In the genomic region with DNA sequence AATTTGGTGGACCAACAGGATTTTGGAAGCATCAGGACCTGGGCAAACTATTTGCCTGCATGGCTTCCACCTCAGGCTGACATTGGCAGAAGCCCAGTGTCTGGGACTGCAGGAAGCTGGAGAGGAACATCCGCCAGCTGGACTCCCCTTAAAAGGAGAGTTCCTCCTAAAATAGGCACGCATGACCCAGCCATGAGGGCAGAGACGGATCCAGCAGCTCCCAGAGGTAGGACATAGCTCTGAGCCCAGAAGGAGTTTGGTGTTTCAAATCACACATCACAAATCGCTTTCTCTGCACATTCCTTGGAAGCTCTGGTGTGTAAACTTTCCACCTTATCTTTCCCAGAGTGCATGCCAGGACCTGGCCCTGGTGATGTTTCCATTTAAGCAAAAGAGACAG, we compare ENCODE assay signal across 2 cellular contexts.
TF ChIP-seq lines count a peak whose summit lies in the region.

No MANE protein-coding gene starts in this region.

TF ChIP-seq in liver, 16 proteins besides CTCF, POLR2A, EP300 and RAD21 (continued from another document):
- TF ChIP-seq, protein P1, sequence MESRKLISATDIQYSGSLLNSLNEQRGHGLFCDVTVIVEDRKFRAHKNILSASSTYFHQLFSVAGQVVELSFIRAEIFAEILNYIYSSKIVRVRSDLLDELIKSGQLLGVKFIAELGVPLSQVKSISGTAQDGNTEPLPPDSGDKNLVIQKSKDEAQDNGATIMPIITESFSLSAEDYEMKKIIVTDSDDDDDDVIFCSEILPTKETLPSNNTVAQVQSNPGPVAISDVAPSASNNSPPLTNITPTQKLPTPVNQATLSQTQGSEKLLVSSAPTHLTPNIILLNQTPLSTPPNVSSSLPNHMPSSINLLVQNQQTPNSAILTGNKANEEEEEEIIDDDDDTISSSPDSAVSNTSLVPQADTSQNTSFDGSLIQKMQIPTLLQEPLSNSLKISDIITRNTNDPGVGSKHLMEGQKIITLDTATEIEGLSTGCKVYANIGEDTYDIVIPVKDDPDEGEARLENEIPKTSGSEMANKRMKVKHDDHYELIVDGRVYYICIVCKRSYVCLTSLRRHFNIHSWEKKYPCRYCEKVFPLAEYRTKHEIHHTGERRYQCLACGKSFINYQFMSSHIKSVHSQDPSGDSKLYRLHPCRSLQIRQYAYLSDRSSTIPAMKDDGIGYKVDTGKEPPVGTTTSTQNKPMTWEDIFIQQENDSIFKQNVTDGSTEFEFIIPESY (IDR thresholded peaks at IDR 0.05): no peak
- TF ChIP-seq NR2F2 (IDR thresholded peaks at IDR 0.05): peak; percentile 25
- no peak for TF ChIP-seq HNF4A (conservative IDR thresholded peaks at IDR 0.05)

TF ChIP-seq in HepG2, 621 proteins besides CTCF, POLR2A, EP300 and RAD21 (continued from another document):
- TF ChIP-seq, protein P2, sequence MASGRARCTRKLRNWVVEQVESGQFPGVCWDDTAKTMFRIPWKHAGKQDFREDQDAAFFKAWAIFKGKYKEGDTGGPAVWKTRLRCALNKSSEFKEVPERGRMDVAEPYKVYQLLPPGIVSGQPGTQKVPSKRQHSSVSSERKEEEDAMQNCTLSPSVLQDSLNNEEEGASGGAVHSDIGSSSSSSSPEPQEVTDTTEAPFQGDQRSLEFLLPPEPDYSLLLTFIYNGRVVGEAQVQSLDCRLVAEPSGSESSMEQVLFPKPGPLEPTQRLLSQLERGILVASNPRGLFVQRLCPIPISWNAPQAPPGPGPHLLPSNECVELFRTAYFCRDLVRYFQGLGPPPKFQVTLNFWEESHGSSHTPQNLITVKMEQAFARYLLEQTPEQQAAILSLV (CRISPR knock-in tag; IDR thresholded peaks at IDR 0.05; ENCODE audit: borderline replicate concordance): no peak
- TF ChIP-seq JUN (CRISPR knock-in tag; IDR thresholded peaks at IDR 0.05) (no peak), EHMT2 (IDR thresholded peaks at IDR 0.05; ENCODE audit: borderline replicate concordance, low read depth, low read length) (no peak), ZFP37 (CRISPR knock-in tag; IDR thresholded peaks at IDR 0.05; ENCODE audit: borderline replicate concordance) (no peak), ZNF850 (CRISPR knock-in tag; conservative IDR thresholded peaks at IDR 0.05) (no peak), SRY (CRISPR knock-in tag; IDR thresholded peaks at IDR 0.05) (no peak), ZNF660 (CRISPR knock-in tag; IDR thresholded peaks at IDR 0.05; ENCODE audit: borderline replicate concordance, low read depth) (no peak), ZNF430 (CRISPR knock-in tag; IDR thresholded peaks at IDR 0.05) (no peak), TEAD2 (CRISPR knock-in tag; IDR thresholded peaks at IDR 0.05) (no peak), ZNF441 (CRISPR knock-in tag; IDR thresholded peaks at IDR 0.05; ENCODE audit: borderline replicate concordance) (no peak), ZNF558 (CRISPR knock-in tag; IDR thresholded peaks at IDR 0.05; ENCODE audit: borderline replicate concordance) (no peak), ZNF343 (CRISPR knock-in tag; IDR thresholded peaks at IDR 0.05) (no peak)
- TF ChIP-seq, protein P3, sequence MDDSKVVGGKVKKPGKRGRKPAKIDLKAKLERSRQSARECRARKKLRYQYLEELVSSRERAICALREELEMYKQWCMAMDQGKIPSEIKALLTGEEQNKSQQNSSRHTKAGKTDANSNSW (CRISPR knock-in tag; IDR thresholded peaks at IDR 0.05; ENCODE audit: borderline replicate concordance): no peak
- TF ChIP-seq, protein P4, sequence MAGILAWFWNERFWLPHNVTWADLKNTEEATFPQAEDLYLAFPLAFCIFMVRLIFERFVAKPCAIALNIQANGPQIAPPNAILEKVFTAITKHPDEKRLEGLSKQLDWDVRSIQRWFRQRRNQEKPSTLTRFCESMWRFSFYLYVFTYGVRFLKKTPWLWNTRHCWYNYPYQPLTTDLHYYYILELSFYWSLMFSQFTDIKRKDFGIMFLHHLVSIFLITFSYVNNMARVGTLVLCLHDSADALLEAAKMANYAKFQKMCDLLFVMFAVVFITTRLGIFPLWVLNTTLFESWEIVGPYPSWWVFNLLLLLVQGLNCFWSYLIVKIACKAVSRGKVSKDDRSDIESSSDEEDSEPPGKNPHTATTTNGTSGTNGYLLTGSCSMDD (CRISPR knock-in tag; IDR thresholded peaks at IDR 0.05): no peak
- TF ChIP-seq, protein P5, sequence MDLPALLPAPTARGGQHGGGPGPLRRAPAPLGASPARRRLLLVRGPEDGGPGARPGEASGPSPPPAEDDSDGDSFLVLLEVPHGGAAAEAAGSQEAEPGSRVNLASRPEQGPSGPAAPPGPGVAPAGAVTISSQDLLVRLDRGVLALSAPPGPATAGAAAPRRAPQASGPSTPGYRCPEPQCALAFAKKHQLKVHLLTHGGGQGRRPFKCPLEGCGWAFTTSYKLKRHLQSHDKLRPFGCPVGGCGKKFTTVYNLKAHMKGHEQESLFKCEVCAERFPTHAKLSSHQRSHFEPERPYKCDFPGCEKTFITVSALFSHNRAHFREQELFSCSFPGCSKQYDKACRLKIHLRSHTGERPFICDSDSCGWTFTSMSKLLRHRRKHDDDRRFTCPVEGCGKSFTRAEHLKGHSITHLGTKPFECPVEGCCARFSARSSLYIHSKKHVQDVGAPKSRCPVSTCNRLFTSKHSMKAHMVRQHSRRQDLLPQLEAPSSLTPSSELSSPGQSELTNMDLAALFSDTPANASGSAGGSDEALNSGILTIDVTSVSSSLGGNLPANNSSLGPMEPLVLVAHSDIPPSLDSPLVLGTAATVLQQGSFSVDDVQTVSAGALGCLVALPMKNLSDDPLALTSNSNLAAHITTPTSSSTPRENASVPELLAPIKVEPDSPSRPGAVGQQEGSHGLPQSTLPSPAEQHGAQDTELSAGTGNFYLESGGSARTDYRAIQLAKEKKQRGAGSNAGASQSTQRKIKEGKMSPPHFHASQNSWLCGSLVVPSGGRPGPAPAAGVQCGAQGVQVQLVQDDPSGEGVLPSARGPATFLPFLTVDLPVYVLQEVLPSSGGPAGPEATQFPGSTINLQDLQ (CRISPR knock-in tag; IDR thresholded peaks at IDR 0.05): no peak
- TF ChIP-seq, protein P6, sequence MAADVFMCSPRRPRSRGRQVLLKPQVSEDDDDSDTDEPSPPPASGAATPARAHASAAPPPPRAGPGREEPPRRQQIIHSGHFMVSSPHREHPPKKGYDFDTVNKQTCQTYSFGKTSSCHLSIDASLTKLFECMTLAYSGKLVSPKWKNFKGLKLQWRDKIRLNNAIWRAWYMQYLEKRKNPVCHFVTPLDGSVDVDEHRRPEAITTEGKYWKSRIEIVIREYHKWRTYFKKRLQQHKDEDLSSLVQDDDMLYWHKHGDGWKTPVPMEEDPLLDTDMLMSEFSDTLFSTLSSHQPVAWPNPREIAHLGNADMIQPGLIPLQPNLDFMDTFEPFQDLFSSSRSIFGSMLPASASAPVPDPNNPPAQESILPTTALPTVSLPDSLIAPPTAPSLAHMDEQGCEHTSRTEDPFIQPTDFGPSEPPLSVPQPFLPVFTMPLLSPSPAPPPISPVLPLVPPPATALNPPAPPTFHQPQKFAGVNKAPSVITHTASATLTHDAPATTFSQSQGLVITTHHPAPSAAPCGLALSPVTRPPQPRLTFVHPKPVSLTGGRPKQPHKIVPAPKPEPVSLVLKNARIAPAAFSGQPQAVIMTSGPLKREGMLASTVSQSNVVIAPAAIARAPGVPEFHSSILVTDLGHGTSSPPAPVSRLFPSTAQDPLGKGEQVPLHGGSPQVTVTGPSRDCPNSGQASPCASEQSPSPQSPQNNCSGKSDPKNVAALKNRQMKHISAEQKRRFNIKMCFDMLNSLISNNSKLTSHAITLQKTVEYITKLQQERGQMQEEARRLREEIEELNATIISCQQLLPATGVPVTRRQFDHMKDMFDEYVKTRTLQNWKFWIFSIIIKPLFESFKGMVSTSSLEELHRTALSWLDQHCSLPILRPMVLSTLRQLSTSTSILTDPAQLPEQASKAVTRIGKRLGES (CRISPR knock-in tag; IDR thresholded peaks at IDR 0.05; ENCODE audit: borderline replicate concordance): no peak
- TF ChIP-seq, protein P7, sequence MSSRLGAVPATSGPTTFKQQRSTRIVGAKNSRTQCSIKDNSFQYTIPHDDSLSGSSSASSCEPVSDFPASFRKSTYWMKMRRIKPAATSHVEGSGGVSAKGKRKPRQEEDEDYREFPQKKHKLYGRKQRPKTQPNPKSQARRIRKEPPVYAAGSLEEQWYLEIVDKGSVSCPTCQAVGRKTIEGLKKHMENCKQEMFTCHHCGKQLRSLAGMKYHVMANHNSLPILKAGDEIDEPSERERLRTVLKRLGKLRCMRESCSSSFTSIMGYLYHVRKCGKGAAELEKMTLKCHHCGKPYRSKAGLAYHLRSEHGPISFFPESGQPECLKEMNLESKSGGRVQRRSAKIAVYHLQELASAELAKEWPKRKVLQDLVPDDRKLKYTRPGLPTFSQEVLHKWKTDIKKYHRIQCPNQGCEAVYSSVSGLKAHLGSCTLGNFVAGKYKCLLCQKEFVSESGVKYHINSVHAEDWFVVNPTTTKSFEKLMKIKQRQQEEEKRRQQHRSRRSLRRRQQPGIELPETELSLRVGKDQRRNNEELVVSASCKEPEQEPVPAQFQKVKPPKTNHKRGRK (CRISPR knock-in tag; IDR thresholded peaks at IDR 0.05): no peak
